Comparison of ENCODE assay signal across 1 cellular context in the genomic region with DNA sequence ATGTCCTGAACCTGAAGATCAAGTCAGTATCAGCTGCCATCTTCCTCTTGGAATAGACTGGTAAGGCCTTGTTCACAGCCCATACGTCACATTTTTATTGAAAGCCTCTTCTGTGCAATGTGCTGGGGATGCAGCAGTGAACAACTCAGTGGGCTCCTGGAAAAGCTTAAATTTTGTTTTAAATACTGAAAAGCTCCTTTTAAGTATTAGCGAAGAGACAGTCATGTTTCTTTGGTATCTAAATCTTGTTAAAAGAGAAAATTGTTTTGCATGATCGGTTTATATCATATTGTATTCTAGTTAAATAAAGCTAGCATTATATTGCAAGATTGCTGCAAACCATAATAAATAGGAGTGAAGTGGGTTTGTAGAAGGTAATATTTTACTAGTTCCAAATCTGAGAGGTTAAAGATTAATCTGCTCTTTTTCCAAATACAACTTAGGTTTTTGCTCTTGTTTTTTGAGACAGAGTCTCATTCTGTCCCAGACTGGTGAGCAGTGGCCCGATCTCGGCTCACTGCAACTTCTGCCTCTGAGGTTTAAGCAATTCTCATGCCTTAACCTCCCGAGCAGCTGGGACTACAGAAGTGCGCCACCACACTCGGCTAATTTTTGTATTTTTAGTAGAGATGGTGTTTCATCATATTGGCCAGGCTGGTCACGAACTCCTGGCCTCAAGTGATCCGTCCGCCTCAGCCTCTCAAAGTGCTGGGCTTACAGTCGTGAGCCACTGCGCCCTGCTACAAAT.
A peak's percentile ranks its signal among the peaks of the same experiment; 100 is the strongest.
TF ChIP-seq lines count a peak whose summit lies in the region.

No MANE protein-coding gene starts in this region.

TF ChIP-seq in HepG2, 621 proteins besides CTCF, POLR2A, EP300 and RAD21 (continued from another document and continues in another):
- TF ChIP-seq, protein P1, sequence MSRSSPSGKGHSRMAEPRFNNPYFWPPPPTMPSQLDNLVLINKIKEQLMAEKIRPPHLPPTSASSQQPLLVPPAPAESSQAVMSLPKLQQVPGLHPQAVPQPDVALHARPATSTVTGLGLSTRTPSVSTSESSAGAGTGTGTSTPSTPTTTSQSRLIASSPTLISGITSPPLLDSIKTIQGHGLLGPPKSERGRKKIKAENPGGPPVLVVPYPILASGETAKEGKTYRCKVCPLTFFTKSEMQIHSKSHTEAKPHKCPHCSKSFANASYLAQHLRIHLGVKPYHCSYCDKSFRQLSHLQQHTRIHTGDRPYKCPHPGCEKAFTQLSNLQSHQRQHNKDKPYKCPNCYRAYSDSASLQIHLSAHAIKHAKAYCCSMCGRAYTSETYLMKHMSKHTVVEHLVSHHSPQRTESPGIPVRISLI (CRISPR knock-in tag; IDR thresholded peaks at IDR 0.05; ENCODE audit: borderline replicate concordance) = peak; percentile 19; the same call in 1 of the 2 replicates
- TF ChIP-seq TAF1 (CRISPR knock-in tag; IDR thresholded peaks at IDR 0.05) (peak; percentile 71), CEBPB (IDR thresholded peaks at IDR 0.05; ENCODE audit: borderline replicate concordance, low read depth, low read length) (0 out of 2 replicates have a peak, but pooled peaks have one; percentile 12), MED8 (CRISPR knock-in tag; IDR thresholded peaks at IDR 0.05; ENCODE audit: insufficient replicate concordance) (no peak), MEIS1 (CRISPR knock-in tag; IDR thresholded peaks at IDR 0.05; ENCODE audit: borderline replicate concordance) (no peak), ZNF230 (CRISPR knock-in tag; IDR thresholded peaks at IDR 0.05) (no peak), ZNF644 (CRISPR knock-in tag; IDR thresholded peaks at IDR 0.05; ENCODE audit: low read depth) (peak; percentile 11; the same call in 1 of the 2 replicates), TCF12 (IDR thresholded peaks at IDR 0.05) (no peak), TCF12 (CRISPR knock-in tag; IDR thresholded peaks at IDR 0.05) (no peak), FOXJ3 (CRISPR knock-in tag; IDR thresholded peaks at IDR 0.05; ENCODE audit: borderline replicate concordance) (peak; percentile 13; the same call in 1 of the 2 replicates), ZSCAN9 (CRISPR knock-in tag; IDR thresholded peaks at IDR 0.05; ENCODE audit: borderline replicate concordance) (peak; percentile 54; the same call in 1 of the 2 replicates), ZNF546 (CRISPR knock-in tag; conservative IDR thresholded peaks at IDR 0.05) (0 out of 2 replicates have a peak, but pooled peaks have one; percentile 5), MIER3 (CRISPR knock-in tag; IDR thresholded peaks at IDR 0.05; ENCODE audit: borderline replicate concordance) (peak; percentile 36; the same call in 1 of the 2 replicates), ZNF460 (CRISPR knock-in tag; IDR thresholded peaks at IDR 0.05; ENCODE audit: borderline replicate concordance) (peak; percentile 52; the same call in 1 of the 2 replicates), YEATS4 (CRISPR knock-in tag; IDR thresholded peaks at IDR 0.05; ENCODE audit: borderline replicate concordance) (peak; percentile 40)
- TF ChIP-seq, protein P2, sequence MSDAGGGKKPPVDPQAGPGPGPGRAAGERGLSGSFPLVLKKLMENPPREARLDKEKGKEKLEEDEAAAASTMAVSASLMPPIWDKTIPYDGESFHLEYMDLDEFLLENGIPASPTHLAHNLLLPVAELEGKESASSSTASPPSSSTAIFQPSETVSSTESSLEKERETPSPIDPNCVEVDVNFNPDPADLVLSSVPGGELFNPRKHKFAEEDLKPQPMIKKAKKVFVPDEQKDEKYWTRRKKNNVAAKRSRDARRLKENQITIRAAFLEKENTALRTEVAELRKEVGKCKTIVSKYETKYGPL (CRISPR knock-in tag; IDR thresholded peaks at IDR 0.05) = 0 out of 2 replicates have a peak, but pooled peaks have one; percentile 34
- TF ChIP-seq, protein P3, sequence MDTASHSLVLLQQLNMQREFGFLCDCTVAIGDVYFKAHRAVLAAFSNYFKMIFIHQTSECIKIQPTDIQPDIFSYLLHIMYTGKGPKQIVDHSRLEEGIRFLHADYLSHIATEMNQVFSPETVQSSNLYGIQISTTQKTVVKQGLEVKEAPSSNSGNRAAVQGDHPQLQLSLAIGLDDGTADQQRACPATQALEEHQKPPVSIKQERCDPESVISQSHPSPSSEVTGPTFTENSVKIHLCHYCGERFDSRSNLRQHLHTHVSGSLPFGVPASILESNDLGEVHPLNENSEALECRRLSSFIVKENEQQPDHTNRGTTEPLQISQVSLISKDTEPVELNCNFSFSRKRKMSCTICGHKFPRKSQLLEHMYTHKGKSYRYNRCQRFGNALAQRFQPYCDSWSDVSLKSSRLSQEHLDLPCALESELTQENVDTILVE (CRISPR knock-in tag; IDR thresholded peaks at IDR 0.05) = peak; percentile 49; the same call in 1 of the 2 replicates
- TF ChIP-seq, protein P4, sequence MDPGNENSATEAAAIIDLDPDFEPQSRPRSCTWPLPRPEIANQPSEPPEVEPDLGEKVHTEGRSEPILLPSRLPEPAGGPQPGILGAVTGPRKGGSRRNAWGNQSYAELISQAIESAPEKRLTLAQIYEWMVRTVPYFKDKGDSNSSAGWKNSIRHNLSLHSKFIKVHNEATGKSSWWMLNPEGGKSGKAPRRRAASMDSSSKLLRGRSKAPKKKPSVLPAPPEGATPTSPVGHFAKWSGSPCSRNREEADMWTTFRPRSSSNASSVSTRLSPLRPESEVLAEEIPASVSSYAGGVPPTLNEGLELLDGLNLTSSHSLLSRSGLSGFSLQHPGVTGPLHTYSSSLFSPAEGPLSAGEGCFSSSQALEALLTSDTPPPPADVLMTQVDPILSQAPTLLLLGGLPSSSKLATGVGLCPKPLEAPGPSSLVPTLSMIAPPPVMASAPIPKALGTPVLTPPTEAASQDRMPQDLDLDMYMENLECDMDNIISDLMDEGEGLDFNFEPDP (CRISPR knock-in tag; conservative IDR thresholded peaks at IDR 0.05) = 0 out of 2 replicates have a peak, but pooled peaks have one; percentile 82
- TF ChIP-seq, protein P5, sequence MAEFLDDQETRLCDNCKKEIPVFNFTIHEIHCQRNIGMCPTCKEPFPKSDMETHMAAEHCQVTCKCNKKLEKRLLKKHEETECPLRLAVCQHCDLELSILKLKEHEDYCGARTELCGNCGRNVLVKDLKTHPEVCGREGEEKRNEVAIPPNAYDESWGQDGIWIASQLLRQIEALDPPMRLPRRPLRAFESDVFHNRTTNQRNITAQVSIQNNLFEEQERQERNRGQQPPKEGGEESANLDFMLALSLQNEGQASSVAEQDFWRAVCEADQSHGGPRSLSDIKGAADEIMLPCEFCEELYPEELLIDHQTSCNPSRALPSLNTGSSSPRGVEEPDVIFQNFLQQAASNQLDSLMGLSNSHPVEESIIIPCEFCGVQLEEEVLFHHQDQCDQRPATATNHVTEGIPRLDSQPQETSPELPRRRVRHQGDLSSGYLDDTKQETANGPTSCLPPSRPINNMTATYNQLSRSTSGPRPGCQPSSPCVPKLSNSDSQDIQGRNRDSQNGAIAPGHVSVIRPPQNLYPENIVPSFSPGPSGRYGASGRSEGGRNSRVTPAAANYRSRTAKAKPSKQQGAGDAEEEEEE (CRISPR knock-in tag; IDR thresholded peaks at IDR 0.05; ENCODE audit: borderline replicate concordance) = no peak
- TF ChIP-seq, protein P6, sequence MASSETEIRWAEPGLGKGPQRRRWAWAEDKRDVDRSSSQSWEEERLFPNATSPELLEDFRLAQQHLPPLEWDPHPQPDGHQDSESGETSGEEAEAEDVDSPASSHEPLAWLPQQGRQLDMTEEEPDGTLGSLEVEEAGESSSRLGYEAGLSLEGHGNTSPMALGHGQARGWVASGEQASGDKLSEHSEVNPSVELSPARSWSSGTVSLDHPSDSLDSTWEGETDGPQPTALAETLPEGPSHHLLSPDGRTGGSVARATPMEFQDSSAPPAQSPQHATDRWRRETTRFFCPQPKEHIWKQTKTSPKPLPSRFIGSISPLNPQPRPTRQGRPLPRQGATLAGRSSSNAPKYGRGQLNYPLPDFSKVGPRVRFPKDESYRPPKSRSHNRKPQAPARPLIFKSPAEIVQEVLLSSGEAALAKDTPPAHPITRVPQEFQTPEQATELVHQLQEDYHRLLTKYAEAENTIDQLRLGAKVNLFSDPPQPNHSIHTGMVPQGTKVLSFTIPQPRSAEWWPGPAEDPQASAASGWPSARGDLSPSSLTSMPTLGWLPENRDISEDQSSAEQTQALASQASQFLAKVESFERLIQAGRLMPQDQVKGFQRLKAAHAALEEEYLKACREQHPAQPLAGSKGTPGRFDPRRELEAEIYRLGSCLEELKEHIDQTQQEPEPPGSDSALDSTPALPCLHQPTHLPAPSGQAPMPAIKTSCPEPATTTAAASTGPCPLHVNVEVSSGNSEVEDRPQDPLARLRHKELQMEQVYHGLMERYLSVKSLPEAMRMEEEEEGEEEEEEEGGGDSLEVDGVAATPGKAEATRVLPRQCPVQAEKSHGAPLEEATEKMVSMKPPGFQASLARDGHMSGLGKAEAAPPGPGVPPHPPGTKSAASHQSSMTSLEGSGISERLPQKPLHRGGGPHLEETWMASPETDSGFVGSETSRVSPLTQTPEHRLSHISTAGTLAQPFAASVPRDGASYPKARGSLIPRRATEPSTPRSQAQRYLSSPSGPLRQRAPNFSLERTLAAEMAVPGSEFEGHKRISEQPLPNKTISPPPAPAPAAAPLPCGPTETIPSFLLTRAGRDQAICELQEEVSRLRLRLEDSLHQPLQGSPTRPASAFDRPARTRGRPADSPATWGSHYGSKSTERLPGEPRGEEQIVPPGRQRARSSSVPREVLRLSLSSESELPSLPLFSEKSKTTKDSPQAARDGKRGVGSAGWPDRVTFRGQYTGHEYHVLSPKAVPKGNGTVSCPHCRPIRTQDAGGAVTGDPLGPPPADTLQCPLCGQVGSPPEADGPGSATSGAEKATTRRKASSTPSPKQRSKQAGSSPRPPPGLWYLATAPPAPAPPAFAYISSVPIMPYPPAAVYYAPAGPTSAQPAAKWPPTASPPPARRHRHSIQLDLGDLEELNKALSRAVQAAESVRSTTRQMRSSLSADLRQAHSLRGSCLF (CRISPR knock-in tag; IDR thresholded peaks at IDR 0.05; ENCODE audit: borderline replicate concordance) = no peak
- TF ChIP-seq, protein P7, sequence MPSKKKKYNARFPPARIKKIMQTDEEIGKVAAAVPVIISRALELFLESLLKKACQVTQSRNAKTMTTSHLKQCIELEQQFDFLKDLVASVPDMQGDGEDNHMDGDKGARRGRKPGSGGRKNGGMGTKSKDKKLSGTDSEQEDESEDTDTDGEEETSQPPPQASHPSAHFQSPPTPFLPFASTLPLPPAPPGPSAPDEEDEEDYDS (CRISPR knock-in tag; IDR thresholded peaks at IDR 0.05) = peak; percentile 84
- TF ChIP-seq, protein P8, sequence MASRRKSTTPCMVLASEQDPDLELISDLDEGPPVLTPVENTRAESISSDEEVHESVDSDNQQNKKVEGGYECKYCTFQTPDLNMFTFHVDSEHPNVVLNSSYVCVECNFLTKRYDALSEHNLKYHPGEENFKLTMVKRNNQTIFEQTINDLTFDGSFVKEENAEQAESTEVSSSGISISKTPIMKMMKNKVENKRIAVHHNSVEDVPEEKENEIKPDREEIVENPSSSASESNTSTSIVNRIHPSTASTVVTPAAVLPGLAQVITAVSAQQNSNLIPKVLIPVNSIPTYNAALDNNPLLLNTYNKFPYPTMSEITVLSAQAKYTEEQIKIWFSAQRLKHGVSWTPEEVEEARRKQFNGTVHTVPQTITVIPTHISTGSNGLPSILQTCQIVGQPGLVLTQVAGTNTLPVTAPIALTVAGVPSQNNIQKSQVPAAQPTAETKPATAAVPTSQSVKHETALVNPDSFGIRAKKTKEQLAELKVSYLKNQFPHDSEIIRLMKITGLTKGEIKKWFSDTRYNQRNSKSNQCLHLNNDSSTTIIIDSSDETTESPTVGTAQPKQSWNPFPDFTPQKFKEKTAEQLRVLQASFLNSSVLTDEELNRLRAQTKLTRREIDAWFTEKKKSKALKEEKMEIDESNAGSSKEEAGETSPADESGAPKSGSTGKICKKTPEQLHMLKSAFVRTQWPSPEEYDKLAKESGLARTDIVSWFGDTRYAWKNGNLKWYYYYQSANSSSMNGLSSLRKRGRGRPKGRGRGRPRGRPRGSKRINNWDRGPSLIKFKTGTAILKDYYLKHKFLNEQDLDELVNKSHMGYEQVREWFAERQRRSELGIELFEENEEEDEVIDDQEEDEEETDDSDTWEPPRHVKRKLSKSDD (CRISPR knock-in tag; IDR thresholded peaks at IDR 0.05; ENCODE audit: low read depth) = 0 out of 2 replicates have a peak, but pooled peaks have one; percentile 37
- TF ChIP-seq, protein P9, sequence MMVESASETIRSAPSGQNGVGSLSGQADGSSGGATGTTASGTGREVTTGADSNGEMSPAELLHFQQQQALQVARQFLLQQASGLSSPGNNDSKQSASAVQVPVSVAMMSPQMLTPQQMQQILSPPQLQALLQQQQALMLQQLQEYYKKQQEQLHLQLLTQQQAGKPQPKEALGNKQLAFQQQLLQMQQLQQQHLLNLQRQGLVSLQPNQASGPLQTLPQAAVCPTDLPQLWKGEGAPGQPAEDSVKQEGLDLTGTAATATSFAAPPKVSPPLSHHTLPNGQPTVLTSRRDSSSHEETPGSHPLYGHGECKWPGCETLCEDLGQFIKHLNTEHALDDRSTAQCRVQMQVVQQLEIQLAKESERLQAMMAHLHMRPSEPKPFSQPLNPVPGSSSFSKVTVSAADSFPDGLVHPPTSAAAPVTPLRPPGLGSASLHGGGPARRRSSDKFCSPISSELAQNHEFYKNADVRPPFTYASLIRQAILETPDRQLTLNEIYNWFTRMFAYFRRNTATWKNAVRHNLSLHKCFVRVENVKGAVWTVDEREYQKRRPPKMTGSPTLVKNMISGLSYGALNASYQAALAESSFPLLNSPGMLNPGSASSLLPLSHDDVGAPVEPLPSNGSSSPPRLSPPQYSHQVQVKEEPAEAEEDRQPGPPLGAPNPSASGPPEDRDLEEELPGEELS (CRISPR knock-in tag; IDR thresholded peaks at IDR 0.05) = peak; percentile 7; the same call in 1 of the 2 replicates
